ENCODE assay signal across 8 cellular contexts in genomic region chr11:128587415-128587814, GRCh38. TPM values are rescaled to one million over a fixed set of nuclear protein-coding genes. Genes with fewer than 3 reads are reported as not detected.
DNase-seq lines count a peak whose midpoint lies in the region; ATAC-seq, FAIRE-seq and TF ChIP-seq lines count a peak whose summit lies in the region.

ETS1 (minus strand) TSS chr11:128587558; CDS start chr11:128573130, 14,428 bp downstream.

- WGBS in right cardiac atrium, result 28% methylated on average over 4 of the region's 4 CpGs

- CTCF ChIA-PET in activated B cell treated with CpG ODN at 0.5 μM for 24 hours (lab: Charles Lee), result interaction anchor here (1.3 kb wide), 1 partner anchor 8 kb away, joined by 4 read pairs; no protein-coding TSS in a partner anchor

- H3K9me3 ChIP-seq in HUES48 (ENCODE audit: control insufficient read depth, insufficient read depth, low read length), result no peaks in the 10 kb centered on the region
- H3K9me3 ChIP-seq in right cardiac atrium (ENCODE audit: control insufficient read depth, low read length), result no peaks in the 10 kb centered on the region

- H3K4me3 Mint-ChIP-seq in activated B cell treated with CpG ODN at 0.5 μM for 24 hours, result no peak within 1 kb of the TSS

- H3K4me1 ChIP-seq in HUES48 (ENCODE audit: control insufficient read depth, insufficient read depth, low read length) (peaks cover 38% of the 10 kb centered on the region), right cardiac atrium (ENCODE audit: control insufficient read depth, insufficient read depth, low read length) (peaks cover 7% of the 10 kb centered on the region)

- no peak for FAIRE-seq in GM19239 (lab: Jason Lieb, UNC)

- H3K27ac ChIP-seq in HUES48 (ENCODE audit: low read depth, low read length), result no peak within 1 kb of the TSS
- peak within 1 kb of the TSS; percentile 57 for H3K27ac ChIP-seq in right cardiac atrium (ENCODE audit: low read length)

- peaks cover 2% of the 10 kb centered on the region for H3K9me3 Mint-ChIP-seq in activated B cell treated with CpG ODN at 0.5 μM for 24 hours

- intact Hi-C loops in activated B cell treated with CpG ODN at 0.5 μM for 24 hours (cut with micrococcal nuclease), result no loop called here
- intact Hi-C loops in right cardiac atrium (cut with DNase I), result no loop called here
- intact Hi-C loops in sciatic nerve (cut with DNase I), result no loop called here

- H3K36me3 ChIP-seq in HUES48 (ENCODE audit: control insufficient read depth, insufficient read depth, low read length), result no peaks in the 10 kb centered on the region

- TF ChIP-seq CTCF in activated B cell treated with CpG ODN at 0.5 μM for 24 hours (IDR thresholded peaks at IDR 0.05), result no peak

- H3K36me3 Mint-ChIP-seq in activated B cell treated with CpG ODN at 0.5 μM for 24 hours (ENCODE audit: low read depth), result no peaks in the 10 kb centered on the region

- POLR2A ChIA-PET in activated B cell treated with CpG ODN at 0.5 μM for 24 hours (lab: Charles Lee), result no interaction called here

- peaks cover 31% of the 10 kb centered on the region for H3K4me1 Mint-ChIP-seq in activated B cell treated with CpG ODN at 0.5 μM for 24 hours

- H3K27ac Mint-ChIP-seq in activated B cell treated with CpG ODN at 0.5 μM for 24 hours, result no peak within 1 kb of the TSS

- H3K9ac ChIP-seq in HUES48 (ENCODE audit: low read depth, low read length), result peak within 1 kb of the TSS; percentile 17

- no peak for DNase-seq in activated B cell treated with CpG ODN at 0.5 μM for 24 hours
- DNase-seq in right cardiac atrium, result peak; percentile 29 to 69 (median 40)
- DNase-seq in sciatic nerve (ENCODE audit: low spot score), result no peak
- no peak for DNase-seq in NCI-H1417 treated with DMSO at 0.1 percent for 48 hours (lab: John Stamatoyannopoulos, UW)
- DNase-seq in GM19239 (ENCODE audit: insufficient read length, low spot score), result no peak
- DNase-seq in DMS153 treated with DMSO at 0.1 percent for 48 hours (lab: John Stamatoyannopoulos, UW; ENCODE audit: unreplicated experiment), result no peak

- H3K27me3 ChIP-seq in HUES48 (ENCODE audit: control insufficient read depth, insufficient read depth, low read length), result no peaks in the 10 kb centered on the region; the same call in 1 of the 2 replicates
- H3K27me3 ChIP-seq in right cardiac atrium (ENCODE audit: control insufficient read depth, insufficient read depth), result no peaks in the 10 kb centered on the region

- H3K27me3 Mint-ChIP-seq in activated B cell treated with CpG ODN at 0.5 μM for 24 hours, result no peaks in the 10 kb centered on the region

- H3K4me3 ChIP-seq in HUES48 (ENCODE audit: low read depth, low read length) (peak within 1 kb of the TSS; percentile 73), right cardiac atrium (ENCODE audit: low read length) (peak within 1 kb of the TSS; percentile 70)

- ATAC-seq in activated B cell treated with CpG ODN at 0.5 μM for 24 hours (ENCODE audit: low read depth) (no peak), right cardiac atrium (peak; percentile 45 to 69), sciatic nerve (no peak), HG02623 (IDR thresholded peaks at IDR 0.05; ENCODE audit: unreplicated experiment) (no peak)

RNA-seq across cellular contexts. Expression of gene ETS1, which starts in this region (rescaled TPM):
- 286 and 301 TPM in 2 replicates for total RNA-seq in activated B cell treated with CpG ODN at 0.5 μM for 24 hours
- 10 to 100 TPM; 38.3 to 60.6 (median 55.3) TPM for total RNA-seq in right cardiac atrium
- 24.5 TPM for polyA plus RNA-seq in right cardiac atrium
- 90.8 TPM for total RNA-seq in sciatic nerve

Comparison
In these comparisons a context has a peak if more than half of its experiments do, and no peak if none do; other contexts are left out.
1. ATAC-seq: peak in right cardiac atrium (2 of 2); none in activated B cell treated with CpG ODN at 0.5 μM for 24 hours (single experiment), sciatic nerve (single experiment) and HG02623 (single experiment).
2. DNase-seq: peak in right cardiac atrium (3 of 3); none in activated B cell treated with CpG ODN at 0.5 μM for 24 hours (single experiment), sciatic nerve (single experiment), NCI-H1417 treated with DMSO at 0.1 percent for 48 hours (single experiment), GM19239 (single experiment) and DMS153 treated with DMSO at 0.1 percent for 48 hours (single experiment).